ENCODE assay signal across 8 cellular contexts in genomic region chr16:21501223-21501868, GRCh38.
DNase-seq lines count a peak whose midpoint lies in the region; ATAC-seq and TF ChIP-seq lines count a peak whose summit lies in the region.
"Not testable (repeated sequence)": the region's sequence is repeated elsewhere in the genome, so short reads cannot be mapped to it uniquely, and the experiment has no call there.

No MANE protein-coding gene starts in this region.

- TF ChIP-seq POLR2A in spleen (IDR thresholded peaks at IDR 0.05), result not testable (repeated sequence)

- H3K9me3 Mint-ChIP-seq in activated CD4-positive, alpha-beta memory T cell treated with anti-CD3 and anti-CD28 coated beads, Interleukin-2, amount 10 ng/mL, durations not matched to agents 7 days and 5 days, result not testable (repeated sequence)

- H3K4me1 Mint-ChIP-seq in activated CD4-positive, alpha-beta memory T cell treated with anti-CD3 and anti-CD28 coated beads, Interleukin-2, amount 10 ng/mL, durations not matched to agents 7 days and 5 days, result peaks cover 13% of the 10 kb centered on the region

- peak overlapping the region; percentile 65 to 98 (median 85) for H3K4me3 ChIP-seq in spleen

- H3K27ac ChIP-seq in cingulate gyrus (ENCODE audit: low read depth, low read length) (peak overlapping the region; percentile 83), layer of hippocampus (ENCODE audit: low read depth, low read length) (peak overlapping the region; percentile 90), spleen (peak overlapping the region; percentile 86 to 99 (median 96))

- 0 to 2% (median 1%) methylated on average over 13 to 40 of the region's 51 CpGs for WGBS in spleen, 5 donors

- peak overlapping the region; percentile 81 for H3K4me3 Mint-ChIP-seq in activated CD4-positive, alpha-beta memory T cell treated with anti-CD3 and anti-CD28 coated beads, Interleukin-2, amount 10 ng/mL, durations not matched to agents 7 days and 5 days

- not testable (repeated sequence) for H3K27me3 ChIP-seq in layer of hippocampus (ENCODE audit: control insufficient read depth, insufficient read depth, low read length); spleen (replicated peaks in 1 of 7)

- H3K36me3 ChIP-seq in spleen, result not testable (repeated sequence)

- CTCF ChIA-PET in activated CD4-positive, alpha-beta memory T cell treated with anti-CD3 and anti-CD28 coated beads, Interleukin-2, amount 10 ng/mL, durations not matched to agents 7 days and 5 days (lab: Charles Lee), result not testable (repeated sequence)

- not testable (repeated sequence) for H3K36me3 Mint-ChIP-seq in activated CD4-positive, alpha-beta memory T cell treated with anti-CD3 and anti-CD28 coated beads, Interleukin-2, amount 10 ng/mL, durations not matched to agents 7 days and 5 days (ENCODE audit: low read depth)

- intact Hi-C loops in spleen (cut with DNase I; ENCODE audit: low total_unique reads), result not testable (repeated sequence)

- peaks cover 8 to 46% (median 27%) of the 10 kb centered on the region in 6 donors for H3K4me1 ChIP-seq in spleen

- peak; percentile 18 for DNase-seq in A172 (ENCODE audit: low spot score)
- peak; percentile 67 for DNase-seq in NCI-H748 (lab: John Stamatoyannopoulos, UW; ENCODE audit: unreplicated experiment)
- peak; percentile 71 for DNase-seq in activated CD4-positive, alpha-beta memory T cell treated with anti-CD3 and anti-CD28 coated beads, Interleukin-2, amount 10 ng/mL, durations not matched to agents 7 days and 5 days
- DNase-seq in spleen, result peak; percentile 96

- peak overlapping the region; percentile 92 for H3K27ac Mint-ChIP-seq in activated CD4-positive, alpha-beta memory T cell treated with anti-CD3 and anti-CD28 coated beads, Interleukin-2, amount 10 ng/mL, durations not matched to agents 7 days and 5 days

- not testable (repeated sequence) for H3K27me3 Mint-ChIP-seq in activated CD4-positive, alpha-beta memory T cell treated with anti-CD3 and anti-CD28 coated beads, Interleukin-2, amount 10 ng/mL, durations not matched to agents 7 days and 5 days

- POLR2A ChIA-PET in activated CD4-positive, alpha-beta memory T cell treated with anti-CD3 and anti-CD28 coated beads, Interleukin-2, amount 10 ng/mL, durations not matched to agents 7 days and 5 days (lab: Charles Lee), result interaction anchor here (1.0 to 1.4 kb wide), 2 partner anchors 17 to 53 kb away, joined by 3 to 4 read pairs; no protein-coding TSS in a partner anchor

- ATAC-seq in GM19324 (IDR thresholded peaks at IDR 0.05; ENCODE audit: low FRiP score, unreplicated experiment) (peak; percentile 50), HG03066 (IDR thresholded peaks at IDR 0.05; ENCODE audit: low read depth, unreplicated experiment) (peak; percentile 53)

- not testable (repeated sequence) for H3K9me3 ChIP-seq in spleen

- not testable (repeated sequence) for TF ChIP-seq CTCF in spleen (IDR thresholded peaks at IDR 0.05 in 8 of 11, conservative IDR thresholded peaks at IDR 0.05 in 3 of 11)

Comparison
In these comparisons a context has a peak if more than half of its experiments do, and no peak if none do; other contexts are left out.
1. Peak in every context shown above with its lines: DNase-seq, ATAC-seq, H3K4me3 ChIP-seq and H3K27ac ChIP-seq.
2. DNase-seq: peak in every context shown above with its lines; median percentile 96 in spleen; 71 in activated CD4-positive, alpha-beta memory T cell treated with anti-CD3 and anti-CD28 coated beads, Interleukin-2, amount 10 ng/mL, durations not matched to agents 7 days and 5 days; 67 in NCI-H748; 18 in A172.